36 cellular contexts compared by ENCODE assay signal in genomic region chr20:42612262-42612661, GRCh38.
"Had no signal": no experiment of that assay in that cellular context is flagged by ENCODE, and none has a peak within 500 bp of the region (broad histone marks: within the 10 kb centered on the region; RNA-seq: fewer than 3 reads in every experiment).

No MANE protein-coding gene starts in this region.

- H3K4me1 ChIP-seq: adrenal gland, body of pancreas, breast epithelium had no signal

- H3K4me1 Mint-ChIP-seq: activated B cell treated with CpG ODN at 0.5 μM for 24 hours; activated CD4-positive, alpha-beta T cell treated with anti-CD3 and anti-CD28 coated beads, Interleukin-2, amount 10 ng/mL, durations not matched to agents 24 days and 14 days; activated naive CD8-positive, alpha-beta T cell treated with anti-CD3 and anti-CD28 coated beads for 36 hours; activated T-helper 17 cell treated with anti-CD3 and anti-CD28 coated beads, Interleukin-2, amount 50 U/mL, for 72 hours had no signal

- ATAC-seq: activated CD8-positive, alpha-beta T cell treated with anti-CD3 and anti-CD28 coated beads for 36 hours; activated naive CD4-positive, alpha-beta T cell treated with anti-CD3 and anti-CD28 coated beads, Interleukin-2, amount 50 U/mL, for 72 hours; activated T-cell treated with anti-CD3 and anti-CD28 coated beads, Interleukin-2, amount 50 U/mL, for 4 hours; activated T-cell treated with anti-CD3 and anti-CD28 coated beads, Interleukin-2, amount 50 U/mL, for 72 hours; activated T-helper 17 cell treated with anti-CD3 and anti-CD28 coated beads, Interleukin-2, amount 50 U/mL, for 72 hours; body of pancreas had no signal

- H3K27me3 ChIP-seq: adrenal gland, body of pancreas, brain microvascular endothelial cell, breast epithelium had no signal

- H3K4me3 Mint-ChIP-seq: activated B cell treated with CpG ODN at 0.5 μM for 24 hours; activated CD4-positive, alpha-beta memory T cell treated with anti-CD3 and anti-CD28 coated beads for 36 hours; activated CD4-positive, alpha-beta T cell treated with anti-CD3 and anti-CD28 coated beads, Interleukin-2, amount 10 ng/mL, durations not matched to agents 24 days and 14 days; activated CD8-positive, alpha-beta T cell treated with anti-CD3 and anti-CD28 coated beads for 36 hours; activated naive CD4-positive, alpha-beta T cell treated with anti-CD3 and anti-CD28 coated beads for 36 hours; activated naive CD8-positive, alpha-beta T cell treated with anti-CD3 and anti-CD28 coated beads for 36 hours; activated T-cell treated with anti-CD3 and anti-CD28 coated beads, Interleukin-2, amount 50 U/mL, for 4 hours; activated T-cell treated with anti-CD3 and anti-CD28 coated beads, Interleukin-2, amount 50 U/mL, for 72 hours; activated T-helper 1 cell treated with anti-CD3 and anti-CD28 coated beads, Interleukin-12 subunit alpha, Interleukin-12 subunit beta, Interleukin-2, Interleukin-4 antibody, amounts not matched to agents 30 ng/mL and 10 ng/mL and 1 ng/mL, durations not matched to agents 14 hours and 24 hours and 36 hours; activated T-helper 17 cell treated with anti-CD3 and anti-CD28 coated beads, Interleukin-2, amount 50 U/mL, for 72 hours; T-helper 1 cell treated with Interleukin-12 subunit alpha and Interleukin-12 subunit beta and Interleukin-4 antibody, amounts not matched to agents 30 μg/mL and 1 μg/mL, for 36 hours; T-helper 2 cell treated with Interferon-gamma antibody and Interleukin-4, amounts not matched to agents 5 μg/mL and 100 μg/mL, for 36 hours had no signal

- H3K27ac Mint-ChIP-seq: activated B cell treated with CpG ODN at 0.5 μM for 24 hours; activated CD4-positive, alpha-beta memory T cell treated with anti-CD3 and anti-CD28 coated beads for 36 hours; activated CD4-positive, alpha-beta T cell treated with anti-CD3 and anti-CD28 coated beads, Interleukin-2, amount 10 ng/mL, durations not matched to agents 24 days and 14 days; activated CD8-positive, alpha-beta T cell treated with anti-CD3 and anti-CD28 coated beads for 36 hours; activated naive CD4-positive, alpha-beta T cell treated with anti-CD3 and anti-CD28 coated beads for 36 hours; activated naive CD4-positive, alpha-beta T cell treated with anti-CD3 and anti-CD28 coated beads, Interleukin-2, amount 50 U/mL, for 72 hours; activated naive CD8-positive, alpha-beta T cell treated with anti-CD3 and anti-CD28 coated beads for 36 hours; activated T-cell treated with anti-CD3 and anti-CD28 coated beads, Interleukin-2, amount 50 U/mL, for 72 hours; activated T-helper 1 cell treated with anti-CD3 and anti-CD28 coated beads, Interleukin-12 subunit alpha, Interleukin-12 subunit beta, Interleukin-2, Interleukin-4 antibody, amounts not matched to agents 30 ng/mL and 10 ng/mL and 1 ng/mL, durations not matched to agents 14 hours and 24 hours and 36 hours; activated T-helper 17 cell treated with anti-CD3 and anti-CD28 coated beads, Interleukin-2, amount 50 U/mL, for 72 hours; T-helper 1 cell treated with Interleukin-12 subunit alpha and Interleukin-12 subunit beta and Interleukin-4 antibody, amounts not matched to agents 30 μg/mL and 1 μg/mL, for 36 hours; T-helper 2 cell treated with Interferon-gamma antibody and Interleukin-4, amounts not matched to agents 5 μg/mL and 100 μg/mL, for 36 hours had no signal

- H3K9me3 ChIP-seq: adrenal gland, body of pancreas, breast epithelium had no signal

- H3K36me3 ChIP-seq: adrenal gland, brain microvascular endothelial cell, breast epithelium had no signal

- H3K27me3 Mint-ChIP-seq: activated B cell treated with CpG ODN at 0.5 μM for 24 hours; activated CD4-positive, alpha-beta memory T cell treated with anti-CD3 and anti-CD28 coated beads for 36 hours; activated CD4-positive, alpha-beta T cell treated with anti-CD3 and anti-CD28 coated beads, Interleukin-2, amount 10 ng/mL, durations not matched to agents 24 days and 14 days; activated CD8-positive, alpha-beta T cell treated with anti-CD3 and anti-CD28 coated beads for 36 hours; activated naive CD8-positive, alpha-beta T cell treated with anti-CD3 and anti-CD28 coated beads for 36 hours; activated T-helper 17 cell treated with anti-CD3 and anti-CD28 coated beads, Interleukin-2, amount 50 U/mL, for 72 hours had no signal

- H3K27ac ChIP-seq: adrenal gland, body of pancreas, brain microvascular endothelial cell, breast epithelium, VCaP had no signal

- DNase-seq: activated B cell treated with CpG ODN at 0.5 μM for 24 hours; activated CD4-positive, alpha-beta memory T cell treated with anti-CD3 and anti-CD28 coated beads for 36 hours; activated CD4-positive, alpha-beta T cell treated with anti-CD3 and anti-CD28 coated beads for 4 hours; activated CD4-positive, alpha-beta T cell treated with anti-CD3 and anti-CD28 coated beads, Interleukin-2, amount 10 ng/mL, durations not matched to agents 24 days and 14 days; activated CD4-positive, alpha-beta T cell treated with anti-CD3 and anti-CD28 coated beads, Interleukin-2, amount 50 U/mL, for 1 hour; activated CD4-positive, alpha-beta T cell treated with anti-CD3 and anti-CD28 coated beads, Interleukin-2, amount 50 U/mL, for 4 hours; activated CD4-positive, CD25-positive, alpha-beta regulatory T cell treated with anti-CD3 and anti-CD28 coated beads, Interleukin-2, amount 50 U/mL, for 72 hours; activated CD8-positive, alpha-beta memory T cell treated with anti-CD3 and anti-CD28 coated beads, Interleukin-2, amount 50 U/mL, for 4 hours; activated CD8-positive, alpha-beta T cell treated with anti-CD3 and anti-CD28 coated beads for 36 hours; activated effector memory CD4-positive, alpha-beta T cell treated with anti-CD3 and anti-CD28 coated beads, Interleukin-2, amount 50 U/mL, for 16 hours; activated gamma-delta T cell treated with Interleukin-2 at 50 U/mL for 16 hours; activated naive CD4-positive, alpha-beta T cell; activated naive CD4-positive, alpha-beta T cell treated with anti-CD3 and anti-CD28 coated beads for 36 hours; activated naive CD4-positive, alpha-beta T cell treated with anti-CD3 and anti-CD28 coated beads, Interleukin-2, amount 50 U/mL, for 16 hours; activated naive CD8-positive, alpha-beta T cell treated with anti-CD3 and anti-CD28 coated beads for 36 hours; activated T-cell treated with anti-CD3 and anti-CD28 coated beads for 4 hours; activated T-cell treated with anti-CD3 and anti-CD28 coated beads, Interleukin-2, amount 50 U/mL, for 1 hour; activated T-cell treated with anti-CD3 and anti-CD28 coated beads, Interleukin-2, amount 50 U/mL, for 4 hours; activated T-cell treated with anti-CD3 and anti-CD28 coated beads, Interleukin-2, amount 50 U/mL, for 72 hours; adrenal gland; amniotic stem cell; aorta; body of pancreas; brain microvascular endothelial cell; central memory CD4-positive, alpha-beta T cell; T-helper 2 cell; T-helper 9 cell had no signal

- H3K36me3 Mint-ChIP-seq: activated CD4-positive, alpha-beta memory T cell treated with anti-CD3 and anti-CD28 coated beads for 36 hours; activated naive CD4-positive, alpha-beta T cell treated with anti-CD3 and anti-CD28 coated beads, Interleukin-2, amount 50 U/mL, for 72 hours; activated naive CD8-positive, alpha-beta T cell treated with anti-CD3 and anti-CD28 coated beads for 36 hours had no signal

- FAIRE-seq: astrocyte, TTC549 had no signal

- H3K4me3 ChIP-seq: adrenal gland, body of pancreas, breast epithelium had no signal
